In the genomic region with DNA sequence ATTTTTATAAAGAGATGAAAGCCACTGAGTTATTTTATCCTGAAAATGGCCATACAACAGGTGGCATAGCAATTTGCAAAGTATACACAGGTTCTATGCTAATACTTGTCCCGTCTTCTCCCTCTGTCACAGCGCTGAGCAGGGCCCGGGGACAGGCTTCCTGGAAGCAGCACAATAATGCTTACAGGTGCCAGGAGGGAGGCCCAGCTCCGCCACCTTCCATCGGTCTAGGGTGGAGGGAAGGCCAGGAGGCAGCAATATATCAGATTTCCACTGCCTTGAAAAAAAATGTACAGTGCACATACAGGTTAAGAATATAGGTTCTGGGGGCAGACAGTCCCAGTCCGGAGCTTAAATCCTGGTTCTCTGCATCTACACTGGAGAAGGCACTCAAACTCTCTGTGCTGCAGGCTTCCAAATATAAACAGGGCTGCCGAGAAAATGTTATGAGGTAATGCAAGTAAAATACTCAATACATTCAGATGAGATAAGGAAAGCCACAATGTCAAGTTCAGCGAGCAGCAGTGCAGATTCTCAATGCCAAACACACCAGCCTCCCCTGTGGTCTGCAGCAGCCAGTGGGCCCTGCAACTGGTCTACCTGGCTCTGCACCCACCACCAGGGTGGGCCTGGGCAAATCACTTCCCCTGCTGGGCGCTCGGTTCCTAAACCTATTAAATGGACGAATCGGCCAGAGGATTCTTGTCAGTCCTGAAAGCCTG, we compare ENCODE assay signal across 2 cellular contexts.
TF ChIP-seq lines count a peak whose summit lies in the region.

No MANE protein-coding gene starts in this region.

TF ChIP-seq in K562, 482 proteins besides CTCF, POLR2A, EP300 and RAD21 (continued from another document):
- TF ChIP-seq, protein P1, sequence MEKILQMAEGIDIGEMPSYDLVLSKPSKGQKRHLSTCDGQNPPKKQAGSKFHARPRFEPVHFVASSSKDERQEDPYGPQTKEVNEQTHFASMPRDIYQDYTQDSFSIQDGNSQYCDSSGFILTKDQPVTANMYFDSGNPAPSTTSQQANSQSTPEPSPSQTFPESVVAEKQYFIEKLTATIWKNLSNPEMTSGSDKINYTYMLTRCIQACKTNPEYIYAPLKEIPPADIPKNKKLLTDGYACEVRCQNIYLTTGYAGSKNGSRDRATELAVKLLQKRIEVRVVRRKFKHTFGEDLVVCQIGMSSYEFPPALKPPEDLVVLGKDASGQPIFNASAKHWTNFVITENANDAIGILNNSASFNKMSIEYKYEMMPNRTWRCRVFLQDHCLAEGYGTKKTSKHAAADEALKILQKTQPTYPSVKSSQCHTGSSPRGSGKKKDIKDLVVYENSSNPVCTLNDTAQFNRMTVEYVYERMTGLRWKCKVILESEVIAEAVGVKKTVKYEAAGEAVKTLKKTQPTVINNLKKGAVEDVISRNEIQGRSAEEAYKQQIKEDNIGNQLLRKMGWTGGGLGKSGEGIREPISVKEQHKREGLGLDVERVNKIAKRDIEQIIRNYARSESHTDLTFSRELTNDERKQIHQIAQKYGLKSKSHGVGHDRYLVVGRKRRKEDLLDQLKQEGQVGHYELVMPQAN (IDR thresholded peaks at IDR 0.05; ENCODE audit: borderline replicate concordance), result no peak
- TF ChIP-seq NR1H2 (CRISPR knock-in tag; IDR thresholded peaks at IDR 0.05) (no peak), ZEB2 (IDR thresholded peaks at IDR 0.05) (no peak), ZNF134 (CRISPR knock-in tag; conservative IDR thresholded peaks at IDR 0.05) (no peak), MTA2 (IDR thresholded peaks at IDR 0.05; ENCODE audit: low read depth) (no peak)
- TF ChIP-seq, protein P2, sequence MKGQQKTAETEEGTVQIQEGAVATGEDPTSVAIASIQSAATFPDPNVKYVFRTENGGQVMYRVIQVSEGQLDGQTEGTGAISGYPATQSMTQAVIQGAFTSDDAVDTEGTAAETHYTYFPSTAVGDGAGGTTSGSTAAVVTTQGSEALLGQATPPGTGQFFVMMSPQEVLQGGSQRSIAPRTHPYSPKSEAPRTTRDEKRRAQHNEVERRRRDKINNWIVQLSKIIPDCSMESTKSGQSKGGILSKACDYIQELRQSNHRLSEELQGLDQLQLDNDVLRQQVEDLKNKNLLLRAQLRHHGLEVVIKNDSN (CRISPR knock-in tag; IDR thresholded peaks at IDR 0.05), result no peak
- TF ChIP-seq, protein P3, sequence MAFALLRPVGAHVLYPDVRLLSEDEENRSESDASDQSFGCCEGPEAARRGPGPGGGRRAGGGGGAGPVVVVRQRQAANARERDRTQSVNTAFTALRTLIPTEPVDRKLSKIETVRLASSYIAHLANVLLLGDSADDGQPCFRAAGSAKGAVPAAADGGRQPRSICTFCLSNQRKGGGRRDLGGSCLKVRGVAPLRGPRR (CRISPR knock-in tag; IDR thresholded peaks at IDR 0.05), result no peak
TF ChIP-seq in K562: peak in this region for 0.

TF ChIP-seq in SK-N-SH, 30 proteins besides CTCF, POLR2A, EP300 and RAD21 (continued from another document):
- no peak for TF ChIP-seq CHD2 (IDR thresholded peaks at IDR 0.05; ENCODE audit: low read length, partially characterized antibody)
- TF ChIP-seq YY1 (IDR thresholded peaks at IDR 0.05; ENCODE audit: low read depth), result no peak
- no peak for TF ChIP-seq FOXJ3 (CRISPR knock-in tag; IDR thresholded peaks at IDR 0.05)
- TF ChIP-seq NFIC (IDR thresholded peaks at IDR 0.05; ENCODE audit: borderline replicate concordance), result no peak
- TF ChIP-seq TCF12 (IDR thresholded peaks at IDR 0.05), result no peak
- TF ChIP-seq, protein P4, sequence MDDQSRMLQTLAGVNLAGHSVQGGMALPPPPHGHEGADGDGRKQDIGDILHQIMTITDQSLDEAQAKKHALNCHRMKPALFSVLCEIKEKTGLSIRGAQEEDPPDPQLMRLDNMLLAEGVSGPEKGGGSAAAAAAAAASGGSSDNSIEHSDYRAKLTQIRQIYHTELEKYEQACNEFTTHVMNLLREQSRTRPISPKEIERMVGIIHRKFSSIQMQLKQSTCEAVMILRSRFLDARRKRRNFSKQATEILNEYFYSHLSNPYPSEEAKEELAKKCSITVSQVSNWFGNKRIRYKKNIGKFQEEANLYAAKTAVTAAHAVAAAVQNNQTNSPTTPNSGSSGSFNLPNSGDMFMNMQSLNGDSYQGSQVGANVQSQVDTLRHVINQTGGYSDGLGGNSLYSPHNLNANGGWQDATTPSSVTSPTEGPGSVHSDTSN (IDR thresholded peaks at IDR 0.05), result no peak
- no peak for TF ChIP-seq TAF1 (IDR thresholded peaks at IDR 0.05; ENCODE audit: borderline replicate concordance, low read depth, low read length)
- TF ChIP-seq GABPA (IDR thresholded peaks at IDR 0.05; ENCODE audit: low read depth), result no peak
